Comparison of ENCODE assay signal across 15 cellular contexts in genomic region chr12:41108032-41108431, GRCh38.
"Had no signal": no experiment of that assay in that cellular context is flagged by ENCODE, and none has a peak within 500 bp of the region (broad histone marks: within the 10 kb centered on the region; RNA-seq: fewer than 3 reads in every experiment).

No MANE protein-coding gene starts in this region.

- H3K27ac Mint-ChIP-seq: activated CD4-positive, alpha-beta T cell treated with anti-CD3 and anti-CD28 coated beads, Interleukin-2, amount 10 ng/mL, durations not matched to agents 7 days and 5 days; activated naive CD4-positive, alpha-beta T cell treated with anti-CD3 and anti-CD28 coated beads, Interleukin-2, amount 10 ng/mL, durations not matched to agents 7 days and 5 days; activated T-helper 2 cell treated with anti-CD3 and anti-CD28 coated beads, Interferon-gamma antibody, Interleukin-2, Interleukin-4, amounts not matched to agents 10 μg/mL and 5 μg/mL and 100 μg/mL, durations not matched to agents 14 hours and 24 hours and 36 hours; T-helper 17 cell; WTC11 had no signal

- DNase-seq: activated CD4-positive, alpha-beta T cell treated with anti-CD3 and anti-CD28 coated beads, Interleukin-2, amount 10 ng/mL, durations not matched to agents 7 days and 5 days; activated naive CD4-positive, alpha-beta T cell treated with anti-CD3 and anti-CD28 coated beads, Interleukin-2, amount 10 ng/mL, durations not matched to agents 7 days and 5 days; activated T-cell treated with anti-CD3 and anti-CD28 coated beads for 4 hours; cerebellar nuclear complex; dermis blood vessel endothelial cell; left lung; mesenchymal stem cell; retina; small intestine; T-helper 17 cell; trophoblast cell had no signal

- H3K27me3 Mint-ChIP-seq: activated CD4-positive, alpha-beta T cell treated with anti-CD3 and anti-CD28 coated beads, Interleukin-2, amount 10 ng/mL, durations not matched to agents 7 days and 5 days; activated naive CD4-positive, alpha-beta T cell treated with anti-CD3 and anti-CD28 coated beads, Interleukin-2, amount 10 ng/mL, durations not matched to agents 7 days and 5 days; T-helper 17 cell had no signal

- H3K4me3 Mint-ChIP-seq: activated CD4-positive, alpha-beta T cell treated with anti-CD3 and anti-CD28 coated beads, Interleukin-2, amount 10 ng/mL, durations not matched to agents 7 days and 5 days; activated naive CD4-positive, alpha-beta T cell treated with anti-CD3 and anti-CD28 coated beads, Interleukin-2, amount 10 ng/mL, durations not matched to agents 7 days and 5 days; T-helper 17 cell; WTC11 had no signal

- H3K9me3 ChIP-seq: adrenal gland, left lung had no signal

- H3K27ac ChIP-seq: adrenal gland, left lung had no signal

- H3K36me3 ChIP-seq: adrenal gland, left lung had no signal

- H3K9me3 Mint-ChIP-seq: activated CD4-positive, alpha-beta T cell treated with anti-CD3 and anti-CD28 coated beads, Interleukin-2, amount 10 ng/mL, durations not matched to agents 7 days and 5 days; activated naive CD4-positive, alpha-beta T cell treated with anti-CD3 and anti-CD28 coated beads, Interleukin-2, amount 10 ng/mL, durations not matched to agents 7 days and 5 days; activated T-helper 2 cell treated with anti-CD3 and anti-CD28 coated beads, Interferon-gamma antibody, Interleukin-2, Interleukin-4, amounts not matched to agents 10 μg/mL and 5 μg/mL and 100 μg/mL, durations not matched to agents 14 hours and 24 hours and 36 hours; WTC11 had no signal

- ATAC-seq: left lung, T-helper 17 cell, WTC11 had no signal

- H3K4me1 ChIP-seq: adrenal gland, left lung had no signal

- H3K4me1 Mint-ChIP-seq: activated CD4-positive, alpha-beta T cell treated with anti-CD3 and anti-CD28 coated beads, Interleukin-2, amount 10 ng/mL, durations not matched to agents 7 days and 5 days; activated naive CD4-positive, alpha-beta T cell treated with anti-CD3 and anti-CD28 coated beads, Interleukin-2, amount 10 ng/mL, durations not matched to agents 7 days and 5 days; T-helper 17 cell; WTC11 had no signal

- H3K27me3 ChIP-seq: adrenal gland, left lung had no signal

- H3K36me3 Mint-ChIP-seq: activated naive CD4-positive, alpha-beta T cell treated with anti-CD3 and anti-CD28 coated beads, Interleukin-2, amount 10 ng/mL, durations not matched to agents 7 days and 5 days; brain; WTC11 had no signal

- H3K4me3 ChIP-seq: adrenal gland, left lung had no signal
